Comparison of ENCODE assay signal across 13 cellular contexts in the genomic region with DNA sequence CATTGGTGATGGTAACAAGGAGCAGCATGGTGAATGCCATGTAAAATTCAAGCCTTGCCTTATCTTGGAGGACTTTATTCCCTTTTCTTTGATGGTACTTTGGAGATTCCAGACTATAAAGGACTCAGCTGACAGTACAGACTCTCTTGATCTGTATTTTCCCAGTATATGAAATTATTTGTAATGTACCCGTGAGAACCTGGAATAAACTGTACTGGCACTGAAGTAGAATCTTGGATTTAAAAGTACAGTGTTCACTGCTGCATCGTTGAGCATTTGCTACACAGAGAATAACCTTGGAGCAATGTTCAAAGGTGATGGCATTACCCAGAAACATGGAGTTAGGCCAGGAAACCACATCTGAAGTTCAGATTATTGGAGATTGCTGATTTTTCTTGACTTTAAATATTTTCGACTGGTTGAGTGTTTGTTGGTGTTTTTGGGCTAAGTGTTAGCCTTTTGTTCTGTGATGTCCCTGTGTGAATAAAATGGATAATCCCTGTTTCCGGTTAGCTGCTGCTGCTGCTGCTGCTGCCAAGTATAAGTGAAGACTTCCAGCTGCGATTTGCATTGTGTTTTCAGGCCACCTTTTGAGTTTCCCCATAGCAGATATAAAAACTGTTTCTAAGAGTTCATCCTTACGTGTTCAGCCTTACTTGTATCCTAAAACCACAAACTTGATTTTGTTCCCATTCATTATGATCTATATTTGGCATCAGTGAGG.
DNase-seq lines count a peak whose midpoint lies in the region; ATAC-seq, FAIRE-seq and TF ChIP-seq lines count a peak whose summit lies in the region.
"Had no signal": no experiment of that assay in that cellular context is flagged by ENCODE, and none has a peak within 500 bp of the region (broad histone marks: within the 10 kb centered on the region; RNA-seq: fewer than 3 reads in every experiment).

No MANE protein-coding gene starts in this region.

- H2AFZ ChIP-seq in IMR-90 (replicated peaks; ENCODE audit: low read length, poor library complexity): no peak overlapping the region
- no peak overlapping the region for H2AFZ ChIP-seq in astrocyte (ENCODE audit: low read depth, low read length)

- peaks cover 59 to 86% of the 10 kb centered on the region in 2 experiments for H3K79me1 ChIP-seq in IMR-90 (ENCODE audit: low read depth in 1 of 2, low read length in 2 of 2)

- peaks cover 29 to 99% (median 78%) of the 10 kb centered on the region in 4 donors for H3K4me1 Mint-ChIP-seq in CD4-positive, CD25-positive, alpha-beta regulatory T cell
- H3K4me1 Mint-ChIP-seq in astrocyte (ENCODE audit: low read depth, unreplicated experiment) (peaks cover 65% of the 10 kb centered on the region), naive B cell (peaks cover 74 to 95% (median 87%) of the 10 kb centered on the region in 3 donors)

- H2BK15ac ChIP-seq in IMR-90 (ENCODE audit: low read depth, low read length): no peak overlapping the region

- intact Hi-C loops in IMR-90 (cut with micrococcal nuclease): no loop called here

- H3K4me1 ChIP-seq in CD4-positive, CD25-positive, alpha-beta regulatory T cell (ENCODE audit: control insufficient read depth, insufficient read depth, low read length, poor library complexity, severe bottlenecking): peaks cover 100% of the 10 kb centered on the region
- peaks cover 23% of the 10 kb centered on the region for H3K4me1 ChIP-seq in IMR-90 (ENCODE audit: control insufficient read depth, insufficient read depth, low read length)
- peaks cover 51% of the 10 kb centered on the region for H3K4me1 ChIP-seq in astrocyte (ENCODE audit: insufficient read depth, low read length)

- peaks cover 12% of the 10 kb centered on the region for H3K36me3 Mint-ChIP-seq in CD4-positive, CD25-positive, alpha-beta regulatory T cell
- H3K36me3 Mint-ChIP-seq in astrocyte (ENCODE audit: low read depth, unreplicated experiment) (peaks cover 17% of the 10 kb centered on the region), naive B cell (peaks cover 9 to 15% of the 10 kb centered on the region in 2 donors)

- H3K9me1 ChIP-seq in IMR-90 (ENCODE audit: insufficient read depth, low read length): peaks cover 32% of the 10 kb centered on the region

- TF ChIP-seq CTCF in IMR-90 (conservative IDR thresholded peaks at IDR 0.05; ENCODE audit: low read depth, low read length) (no peak), astrocyte (IDR thresholded peaks at IDR 0.05; ENCODE audit: insufficient read depth, low read depth, low read length) (no peak)

- H3K4me3 ChIP-seq in CD4-positive, CD25-positive, alpha-beta regulatory T cell (ENCODE audit: low read depth, low read length): peak overlapping the region; percentile 9
- H3K4me3 ChIP-seq in IMR-90 (ENCODE audit: insufficient read depth, low read depth, low read length) (no peak overlapping the region), astrocyte (ENCODE audit: insufficient read depth, low read depth, low read length) (no peak overlapping the region)

- H2AK5ac ChIP-seq in IMR-90 (ENCODE audit: low read depth, low read length): no peak overlapping the region

- no peak overlapping the region for H4K91ac ChIP-seq in IMR-90 (ENCODE audit: insufficient read depth, low read depth, low read length)

- H3K27ac Mint-ChIP-seq in CD4-positive, CD25-positive, alpha-beta regulatory T cell: peak overlapping the region; percentile 74 to 97 (median 94)
- H3K27ac Mint-ChIP-seq in astrocyte (ENCODE audit: unreplicated experiment) (peak overlapping the region; percentile 19), naive B cell (peak overlapping the region in 5 of 6 donors; percentile 75 to 98 (median 86))

- no peak overlapping the region for H2AK9ac ChIP-seq in IMR-90 (replicated peaks; ENCODE audit: low read depth, low read length, poor library complexity)

- POLR2A ChIA-PET in IMR-90 (lab: Charles Lee; ENCODE audit: unreplicated experiment): no interaction called here

- H3K27me3 Mint-ChIP-seq in CD4-positive, CD25-positive, alpha-beta regulatory T cell: no peaks in the 10 kb centered on the region
- H3K27me3 Mint-ChIP-seq in astrocyte (ENCODE audit: low read depth, unreplicated experiment) (no peaks in the 10 kb centered on the region), naive B cell (no peaks in the 10 kb centered on the region)

- in situ Hi-C loops in IMR-90 (cut with MboI; ENCODE audit: low sequenced_read_pairs): no loop called here

- H3K23ac ChIP-seq in IMR-90 (ENCODE audit: low read depth, low read length): no peak overlapping the region

- H3K27me3 ChIP-seq in CD4-positive, CD25-positive, alpha-beta regulatory T cell (ENCODE audit: control insufficient read depth, insufficient read depth, low read length): no peaks in the 10 kb centered on the region
- H3K27me3 ChIP-seq in IMR-90 (ENCODE audit: control insufficient read depth, insufficient read depth, low read length): no peaks in the 10 kb centered on the region
- H3K27me3 ChIP-seq in astrocyte (ENCODE audit: insufficient read depth, low read length): no peaks in the 10 kb centered on the region

- WGBS in IMR-90 (ENCODE audit: extremely low coverage in 2 of 2, insufficient read length in 1 of 2), 2 experiments: 0% methylated on average over 3 of the region's 6 CpGs; no CpG with 5 or more reads in 1 of the 2 experiments

- no peak for TF ChIP-seq POLR2A in IMR-90 (IDR thresholded peaks at IDR 0.05; ENCODE audit: low read depth, low read length)

- H3K4me3 Mint-ChIP-seq in CD4-positive, CD25-positive, alpha-beta regulatory T cell: peak overlapping the region; percentile 43 to 63 (median 59)
- H3K4me3 Mint-ChIP-seq in astrocyte (ENCODE audit: unreplicated experiment): no peak overlapping the region
- peak overlapping the region in 3 of 8 donors; percentile 16 to 50 (median 26) for H3K4me3 Mint-ChIP-seq in naive B cell

- H3K9ac ChIP-seq in IMR-90 (ENCODE audit: low read depth, low read length) (no peak overlapping the region), astrocyte (ENCODE audit: low read length) (no peak overlapping the region)
- H3K9ac ChIP-seq: SK-N-SH had no signal

- H3K36me3 ChIP-seq in CD4-positive, CD25-positive, alpha-beta regulatory T cell (ENCODE audit: control insufficient read depth, insufficient read depth, low read length): no peaks in the 10 kb centered on the region
- peaks cover 1% of the 10 kb centered on the region; the same call in 1 of the 2 replicates for H3K36me3 ChIP-seq in IMR-90 (ENCODE audit: control insufficient read depth, insufficient read depth, low read length)
- peaks cover 9% of the 10 kb centered on the region for H3K36me3 ChIP-seq in astrocyte (ENCODE audit: insufficient read depth, low read length)

- no peaks in the 10 kb centered on the region for H3K9me3 ChIP-seq in CD4-positive, CD25-positive, alpha-beta regulatory T cell (ENCODE audit: control insufficient read depth in 2 of 2, low read length in 2 of 2)
- H3K9me3 ChIP-seq in IMR-90 (ENCODE audit: control insufficient read depth, insufficient read depth, low read length): no peaks in the 10 kb centered on the region
- no peaks in the 10 kb centered on the region for H3K9me3 ChIP-seq in astrocyte (ENCODE audit: insufficient read depth, low read depth, low read length)
- H3K9me3 ChIP-seq: SK-N-SH had no signal

- H4K5ac ChIP-seq in IMR-90 (ENCODE audit: low read depth, low read length): no peak overlapping the region

- H4K20me1 ChIP-seq in IMR-90 (ENCODE audit: insufficient read depth, low read length): peaks cover 32% of the 10 kb centered on the region; the same call in 1 of the 2 replicates
- peaks cover 47% of the 10 kb centered on the region for H4K20me1 ChIP-seq in astrocyte (ENCODE audit: insufficient read depth, low read length)

- no TSS peak for BruUV-seq in IMR-90 (replicated peaks; lab: Mats Ljungman, UMichigan)

- dilution Hi-C loops in IMR-90 (cut with HindIII; ENCODE audit: low sequenced_read_pairs, unreplicated experiment): no loop called here

- no peak overlapping the region for H2BK5ac ChIP-seq in IMR-90 (ENCODE audit: low read depth, low read length, poor library complexity, severe bottlenecking)

- peaks cover 98% of the 10 kb centered on the region for H3K79me2 ChIP-seq in astrocyte (ENCODE audit: insufficient read depth, low read length)

- no peak for ATAC-seq in CD4-positive, CD25-positive, alpha-beta regulatory T cell (ENCODE audit: low read depth in 2 of 2)
- ATAC-seq in IMR-90 (ENCODE audit: low read depth) (no peak), naive B cell (ENCODE audit: low read depth in 2 of 2) (no peak), HG02852 (IDR thresholded peaks at IDR 0.05; ENCODE audit: unreplicated experiment) (no peak), HG02884 (IDR thresholded peaks at IDR 0.05; ENCODE audit: unreplicated experiment) (no peak)

- no peak overlapping the region for H3K4ac ChIP-seq in IMR-90 (ENCODE audit: low read depth, low read length)

- CTCF ChIA-PET in IMR-90 (lab: Yijun Ruan, JAX): no interaction called here

- DNase-seq in CD4-positive, CD25-positive, alpha-beta regulatory T cell: no peak
- DNase-seq in IMR-90: no peak
- no peak for DNase-seq in astrocyte (ENCODE audit: low read depth)
- DNase-seq in naive B cell: no peak
- DNase-seq in C1 segment of cervical spinal cord (lab: John Stamatoyannopoulos, UW): no peak
- no peak for DNase-seq in NCI-H226
- DNase-seq: DMS79 treated with DMSO at 0.1 percent for 48 hours; NCI-H187; SK-N-SH; stimulated activated naive CD4-positive, alpha-beta T cell treated with Interleukin-2 at 50 U/mL for 16 hours had no signal

- H3K9me3 Mint-ChIP-seq in CD4-positive, CD25-positive, alpha-beta regulatory T cell: no peaks in the 10 kb centered on the region
- no peaks in the 10 kb centered on the region for H3K9me3 Mint-ChIP-seq in astrocyte (ENCODE audit: unreplicated experiment)
- peaks cover 0 to 2% (median 0%) of the 10 kb centered on the region in 7 donors for H3K9me3 Mint-ChIP-seq in naive B cell

- peak overlapping the region; percentile 39; the same call in 1 of the 2 replicates for H3K18ac ChIP-seq in IMR-90 (ENCODE audit: low read depth, low read length)

- H2BK120ac ChIP-seq in IMR-90 (ENCODE audit: low read depth, low read length): no peak overlapping the region

- no peak overlapping the region for H4K8ac ChIP-seq in IMR-90 (ENCODE audit: low read depth in 2 of 2, low read length in 2 of 2)

- H3K56ac ChIP-seq in IMR-90 (ENCODE audit: extremely low read depth, insufficient read depth, low read length): no peak overlapping the region

- peak overlapping the region; percentile 87 for H3K27ac ChIP-seq in CD4-positive, CD25-positive, alpha-beta regulatory T cell (ENCODE audit: insufficient read depth, low read length, poor library complexity, severe bottlenecking)
- H3K27ac ChIP-seq in IMR-90 (ENCODE audit: insufficient read depth, low read length) (no peak overlapping the region), astrocyte (ENCODE audit: low read depth, low read length) (no peak overlapping the region)

- H3K4me2 ChIP-seq in IMR-90 (ENCODE audit: low read depth, low read length) (no peak overlapping the region), astrocyte (ENCODE audit: low read length) (peak overlapping the region; percentile 37)
- H3K4me2 ChIP-seq: SK-N-SH had no signal

- no peak overlapping the region for H2BK20ac ChIP-seq in IMR-90 (ENCODE audit: low read depth, low read length)

- TF ChIP-seq RAD21 in IMR-90 (IDR thresholded peaks at IDR 0.05; ENCODE audit: low read length): no peak

- H3K14ac ChIP-seq in IMR-90 (replicated peaks; ENCODE audit: low read depth, low read length): no peak overlapping the region

- FAIRE-seq in astrocyte (lab: Jason Lieb, UNC): no peak
- FAIRE-seq: H1 had no signal

TF ChIP-seq in IMR-90, 13 proteins besides CTCF, POLR2A, EP300 and RAD21 (continues in another document):
- TF ChIP-seq CEBPB (IDR thresholded peaks at IDR 0.05; ENCODE audit: low read depth, low read length): no peak

Comparison
In these comparisons a context has a peak if more than half of its experiments do, and no peak if none do; other contexts are left out.
1. H3K27ac Mint-ChIP-seq: peak in every context shown above with its lines; median percentile 94 in CD4-positive, CD25-positive, alpha-beta regulatory T cell; 86 in naive B cell; 19 in astrocyte.